Comparison of ENCODE assay signal across 16 cellular contexts in the genomic region with DNA sequence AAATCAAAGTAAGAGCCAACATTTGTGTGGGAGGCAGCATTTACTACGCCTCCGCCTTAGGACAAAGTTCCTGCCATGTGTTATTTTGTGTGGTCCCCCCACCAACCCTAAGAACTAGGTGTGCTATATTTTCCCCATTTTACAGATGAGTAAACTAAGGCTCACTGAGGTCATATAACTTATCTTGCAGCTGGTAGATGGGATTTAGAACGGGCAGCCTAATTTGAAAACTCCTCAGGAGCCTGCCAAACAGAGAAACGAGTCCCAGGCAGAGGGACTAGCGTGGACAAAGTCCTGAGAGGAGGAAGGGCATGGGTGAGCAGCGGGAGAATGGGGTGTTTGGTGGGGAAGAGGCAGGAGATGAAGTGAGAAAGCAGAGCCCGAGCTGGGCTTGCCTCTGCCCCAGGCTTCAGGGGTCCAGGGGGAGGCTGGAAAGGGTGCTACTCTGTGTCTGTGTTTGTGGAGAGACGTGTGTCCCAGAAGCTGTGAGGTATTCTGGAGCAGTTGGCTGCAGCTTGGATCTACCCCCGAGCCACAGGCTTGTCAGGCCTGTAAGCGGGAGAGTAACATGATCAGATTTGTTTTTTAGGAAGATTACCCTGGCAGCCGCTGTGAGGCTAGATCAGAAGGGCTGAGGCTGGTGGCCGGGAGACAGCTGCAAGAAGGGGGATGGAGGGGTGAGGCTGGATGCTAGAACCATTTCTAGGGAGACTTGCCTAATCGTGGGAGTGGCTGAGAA. TPM values are rescaled to one million over a fixed set of nuclear protein-coding genes. Genes with fewer than 3 reads are reported as not detected.
A peak's percentile ranks its signal among the peaks of the same experiment; 100 is the strongest.
DNase-seq lines count a peak whose midpoint lies in the region; ATAC-seq and TF ChIP-seq lines count a peak whose summit lies in the region.
"Had no signal": no experiment of that assay in that cellular context is flagged by ENCODE, and none has a peak within 500 bp of the region (broad histone marks: within the 10 kb centered on the region; RNA-seq: fewer than 3 reads in every experiment).

No MANE protein-coding gene starts in this region.

- H3K4me3 ChIP-seq in mucosa of descending colon: no peak overlapping the region
- H3K4me3 ChIP-seq: adrenal gland, stomach, uterus had no signal

- intact Hi-C loops in CD4-positive, alpha-beta T cell (cut with DNase I, micrococcal nuclease): no loop called here
- intact Hi-C loops in activated CD8-positive, alpha-beta T cell treated with anti-CD3 and anti-CD28 coated beads for 36 hours (cut with micrococcal nuclease): loop anchor here (5.0 kb wide), 1 partner anchor 33 kb away; no protein-coding TSS in a partner anchor
- intact Hi-C loops in natural killer cell (cut with micrococcal nuclease): loop anchor here (10.0 kb wide), 1 partner anchor 45 kb away; a partner anchor contains a TSS
- intact Hi-C loops in mucosa of descending colon (cut with DNase I, micrococcal nuclease): no loop called here

- H3K27me3 ChIP-seq in CD4-positive, alpha-beta T cell (ENCODE audit: control insufficient read depth, insufficient read depth, low read length): no peaks in the 10 kb centered on the region
- H3K27me3 ChIP-seq: adrenal gland, stomach, uterus had no signal

- POLR2A ChIA-PET in CD4-positive, alpha-beta T cell (lab: Charles Lee): interaction anchor here (2.4 kb wide), 1 partner anchor 18 kb away, joined by 17 read pairs; no protein-coding TSS in a partner anchor
- POLR2A ChIA-PET in activated CD8-positive, alpha-beta T cell treated with anti-CD3 and anti-CD28 coated beads for 36 hours (lab: Charles Lee): interaction anchor here (1.1 to 18.4 kb wide), 6 partner anchors 8 to 151 kb away, joined by 3 to 390 read pairs (median 6); a partner anchor contains a TSS

- peaks cover 90% of the 10 kb centered on the region for H3K36me3 Mint-ChIP-seq in CD4-positive, alpha-beta T cell (ENCODE audit: low read depth)
- H3K36me3 Mint-ChIP-seq in activated CD8-positive, alpha-beta T cell treated with anti-CD3 and anti-CD28 coated beads for 36 hours (ENCODE audit: low read depth): peaks cover 74% of the 10 kb centered on the region
- peaks cover 8% of the 10 kb centered on the region for H3K36me3 Mint-ChIP-seq in natural killer cell

- peaks cover 6% of the 10 kb centered on the region for H3K4me1 ChIP-seq in mucosa of descending colon (ENCODE audit: low read depth)

- H3K4me1 Mint-ChIP-seq in CD4-positive, alpha-beta T cell (ENCODE audit: low read depth): peaks cover 52% of the 10 kb centered on the region
- peaks cover 64% of the 10 kb centered on the region for H3K4me1 Mint-ChIP-seq in activated CD8-positive, alpha-beta T cell treated with anti-CD3 and anti-CD28 coated beads for 36 hours (ENCODE audit: low read depth)
- H3K4me1 Mint-ChIP-seq in natural killer cell: peaks cover 62 to 68% of the 10 kb centered on the region in 2 donors

- TF ChIP-seq CTCF in CD4-positive, alpha-beta T cell (IDR thresholded peaks at IDR 0.05): no peak
- no peak for TF ChIP-seq CTCF in activated CD8-positive, alpha-beta T cell treated with anti-CD3 and anti-CD28 coated beads for 36 hours (IDR thresholded peaks at IDR 0.05)
- TF ChIP-seq CTCF in natural killer cell (IDR thresholded peaks at IDR 0.05) (no peak), mucosa of descending colon (IDR thresholded peaks at IDR 0.05) (no peak)

- H3K9me3 ChIP-seq in CD4-positive, alpha-beta T cell (ENCODE audit: control insufficient read depth, low read length): no peaks in the 10 kb centered on the region
- H3K9me3 ChIP-seq in mucosa of descending colon: no peaks in the 10 kb centered on the region
- H3K9me3 ChIP-seq: adrenal gland, stomach, uterus had no signal

- H3K27ac Mint-ChIP-seq in CD4-positive, alpha-beta T cell: peak overlapping the region; percentile 58
- peak overlapping the region; percentile 49 for H3K27ac Mint-ChIP-seq in activated CD8-positive, alpha-beta T cell treated with anti-CD3 and anti-CD28 coated beads for 36 hours
- peak overlapping the region; percentile 73 for H3K27ac Mint-ChIP-seq in natural killer cell

- no peak overlapping the region for H3K27ac ChIP-seq in CD4-positive, alpha-beta T cell (ENCODE audit: low read depth, low read length)
- H3K27ac ChIP-seq: adrenal gland, KMS-11, parathyroid adenoma, stomach, uterus had no signal

- CTCF ChIA-PET in CD4-positive, alpha-beta T cell (lab: Charles Lee): interaction anchor here (0.5 kb wide), 1 partner anchor 23 kb away, joined by 3 read pairs; no protein-coding TSS in a partner anchor
- CTCF ChIA-PET in activated CD8-positive, alpha-beta T cell treated with anti-CD3 and anti-CD28 coated beads for 36 hours (lab: Charles Lee): interaction anchor here (0.8 to 3.6 kb wide), 10 partner anchors 14 to 152 kb away, joined by 3 to 31 read pairs (median 4); no protein-coding TSS in a partner anchor

- H3K4me3 Mint-ChIP-seq in CD4-positive, alpha-beta T cell: peak overlapping the region; percentile 35
- no peak overlapping the region for H3K4me3 Mint-ChIP-seq in activated CD8-positive, alpha-beta T cell treated with anti-CD3 and anti-CD28 coated beads for 36 hours
- peak overlapping the region; percentile 47 for H3K4me3 Mint-ChIP-seq in natural killer cell

- H3K9me3 Mint-ChIP-seq in CD4-positive, alpha-beta T cell: no peaks in the 10 kb centered on the region
- H3K9me3 Mint-ChIP-seq in activated CD8-positive, alpha-beta T cell treated with anti-CD3 and anti-CD28 coated beads for 36 hours: no peaks in the 10 kb centered on the region
- H3K9me3 Mint-ChIP-seq in natural killer cell: no peaks in the 10 kb centered on the region

- no peak for DNase-seq in CD4-positive, alpha-beta T cell
- DNase-seq in D341Med (ENCODE audit: low spot score): peak; percentile 84
- no peak for DNase-seq in activated CD8-positive, alpha-beta T cell treated with anti-CD3 and anti-CD28 coated beads for 36 hours
- no peak for DNase-seq in natural killer cell
- DNase-seq in mucosa of descending colon: no peak
- DNase-seq: adrenal gland, C1 segment of cervical spinal cord, mammary epithelial cell, NCI-H226, SHP77 treated with DMSO at 0.1 percent for 48 hours, stomach, uterus had no signal

- ATAC-seq in CD4-positive, alpha-beta T cell (ENCODE audit: poor library complexity): no peak
- ATAC-seq in activated CD8-positive, alpha-beta T cell treated with anti-CD3 and anti-CD28 coated beads for 36 hours: no peak
- ATAC-seq in natural killer cell: no peak
- no peak for ATAC-seq in GM18517 (IDR thresholded peaks at IDR 0.05; ENCODE audit: unreplicated experiment)
- no peak for ATAC-seq in mucosa of descending colon
- no peak for ATAC-seq in GM21526 (IDR thresholded peaks at IDR 0.05; ENCODE audit: low FRiP score, unreplicated experiment)

- H3K27me3 Mint-ChIP-seq in CD4-positive, alpha-beta T cell: no peaks in the 10 kb centered on the region
- no peaks in the 10 kb centered on the region for H3K27me3 Mint-ChIP-seq in activated CD8-positive, alpha-beta T cell treated with anti-CD3 and anti-CD28 coated beads for 36 hours
- no peaks in the 10 kb centered on the region for H3K27me3 Mint-ChIP-seq in natural killer cell (ENCODE audit: low read depth in 2 of 2)

- H3K36me3 ChIP-seq in mucosa of descending colon (ENCODE audit: low read depth): no peaks in the 10 kb centered on the region
- H3K36me3 ChIP-seq: uterus had no signal

RNA-seq across cellular contexts. Expression of a gene that starts 5.0 kb away (rescaled TPM):
- 100 to 1,000 TPM; 321 to 324 TPM for total RNA-seq in CD4-positive, alpha-beta T cell
- total RNA-seq in activated CD8-positive, alpha-beta T cell treated with anti-CD3 and anti-CD28 coated beads for 36 hours: 100 to 1,000 TPM; 145 to 148 TPM
- 100 to 1,000 TPM; 478 to 578 (median 485) TPM for total RNA-seq in natural killer cell
- total RNA-seq in mucosa of descending colon: 100 to 1,000 TPM in 2 of 3 donors, 10 to 100 TPM in 1; 90.1 to 164 (median 112) TPM

RNA-seq across cellular contexts. Expression of a gene that starts 20.1 kb away (rescaled TPM):
- total RNA-seq in CD4-positive, alpha-beta T cell: 1 to 10 TPM; 4.7 to 5.7 TPM
- 10 to 100 TPM; 43.2 to 44.2 TPM for total RNA-seq in activated CD8-positive, alpha-beta T cell treated with anti-CD3 and anti-CD28 coated beads for 36 hours
- total RNA-seq in natural killer cell (10 to 100 TPM; 32.6 to 37.4 (median 33.9) TPM), mucosa of descending colon (100 to 1,000 TPM in 1 of 3 donors, 10 to 100 TPM in 2; 60.8 to 101 (median 91.8) TPM)

RNA-seq across cellular contexts. Expression of a gene that starts 35.3 kb away (rescaled TPM):
- under 1 TPM; 0.16 to 0.34 TPM for total RNA-seq in CD4-positive, alpha-beta T cell
- 10 to 100 TPM; 31.8 to 32.2 TPM for total RNA-seq in activated CD8-positive, alpha-beta T cell treated with anti-CD3 and anti-CD28 coated beads for 36 hours
- total RNA-seq in natural killer cell (1 to 10 TPM in 2 of 3 donors, under 1 TPM in 1; 0.66 to 1.9 (median 1.1) TPM), mucosa of descending colon (1 to 10 TPM in 1 of 3 donors, under 1 TPM in 1, not detected in 1; 0.75 to 1.1 TPM)

RNA-seq across cellular contexts. Expression of a gene that starts 38.1 kb away (rescaled TPM):
- total RNA-seq in CD4-positive, alpha-beta T cell: not detected
- total RNA-seq in activated CD8-positive, alpha-beta T cell treated with anti-CD3 and anti-CD28 coated beads for 36 hours: 1 to 10 TPM in 1 of 2 experiments, under 1 TPM in 1; 0.50 to 1.2 TPM
- total RNA-seq in natural killer cell: under 1 TPM in 1 of 3 donors, not detected in 2; 0.12 TPM
- 10 to 100 TPM; 23.8 to 30.7 (median 25.5) TPM for total RNA-seq in mucosa of descending colon

RNA-seq across cellular contexts. Expression of a gene that starts 42.5 kb away (rescaled TPM):
- 10 to 100 TPM; 46.6 to 55.0 TPM for total RNA-seq in CD4-positive, alpha-beta T cell
- total RNA-seq in activated CD8-positive, alpha-beta T cell treated with anti-CD3 and anti-CD28 coated beads for 36 hours: 100 to 1,000 TPM; 275 to 279 TPM
- total RNA-seq in natural killer cell (100 to 1,000 TPM; 102 to 129 (median 118) TPM), mucosa of descending colon (100 to 1,000 TPM; 129 to 197 (median 145) TPM)

Comparison
In these comparisons a context has a peak if more than half of its experiments do, and no peak if none do; other contexts are left out.
1. RNA of a gene that starts 20.1 kb away (total RNA-seq): 60.8 to 101 TPM in mucosa of descending colon, 43.2 to 44.2 TPM in activated CD8-positive, alpha-beta T cell treated with anti-CD3 and anti-CD28 coated beads for 36 hours and 32.6 to 37.4 TPM in natural killer cell; 4.7 to 5.7 TPM in CD4-positive, alpha-beta T cell; every median in the first group is over 4 times any median in the second.
2. RNA of a gene that starts 35.3 kb away (total RNA-seq): 31.8 to 32.2 TPM in activated CD8-positive, alpha-beta T cell treated with anti-CD3 and anti-CD28 coated beads for 36 hours; 0.66 to 1.9 TPM in natural killer cell, 0.75 to 1.1 TPM in mucosa of descending colon and 0.16 to 0.34 TPM in CD4-positive, alpha-beta T cell; every median in the first group is over 10 times any median in the second.
3. intact Hi-C loops: an anchor here in activated CD8-positive, alpha-beta T cell treated with anti-CD3 and anti-CD28 coated beads for 36 hours (5.0 kb wide) and natural killer cell (10.0 kb wide); none called in CD4-positive, alpha-beta T cell and mucosa of descending colon.
4. Peak in every context shown above with its lines, with median percentiles within 50 percentile points of each other: H3K27ac Mint-ChIP-seq.